ENCODE assay signal across 21 cellular contexts in the genomic region with DNA sequence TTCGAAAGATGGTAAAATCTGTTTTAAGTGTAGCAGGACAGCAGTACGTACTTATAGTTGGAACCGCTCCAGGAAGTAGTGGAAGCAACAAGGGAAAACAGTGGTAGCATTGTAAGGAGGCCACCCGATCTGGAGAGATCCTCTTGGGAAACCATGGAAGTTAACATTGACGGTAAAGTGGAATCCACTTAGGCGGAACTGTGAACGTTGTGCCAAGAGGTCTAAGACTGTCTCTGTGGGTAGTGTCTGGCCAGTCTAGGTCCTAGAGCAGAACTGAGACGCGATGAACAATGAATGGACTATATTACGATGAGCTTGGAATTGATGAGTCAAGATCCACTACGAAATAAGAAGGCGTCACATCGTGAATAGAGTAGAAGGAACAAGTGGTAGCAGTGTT.
DNase-seq lines count a peak whose midpoint lies in the region; ATAC-seq and FAIRE-seq lines count a peak whose summit lies in the region.
"Had no signal": no experiment of that assay in that cellular context is flagged by ENCODE, and none has a peak within 500 bp of the region (broad histone marks: within the 10 kb centered on the region; RNA-seq: fewer than 3 reads in every experiment).

No MANE protein-coding gene starts in this region.

- no peak for FAIRE-seq in urothelium cell line (lab: Jason Lieb, UNC)
- FAIRE-seq: GM12878, K562 had no signal

- ATAC-seq in HG03159 (IDR thresholded peaks at IDR 0.05; ENCODE audit: unreplicated experiment) = no peak
- ATAC-seq: GM12878, K562, Panc1, Right ventricle myocardium inferior had no signal

- DNase-seq in NCI-H187 (lab: John Stamatoyannopoulos, UW) (peak; percentile 2 to 46), SK-MEL-5 (ENCODE audit: low read depth, low spot score) (peak; percentile 100), islet precursor cell (peak; percentile 60), urothelium cell line (ENCODE audit: low spot score) (peak; percentile 4), ecto neural progenitor cell (ENCODE audit: low spot score) (no peak)
- no peak for DNase-seq in activated CD8-positive, alpha-beta memory T cell treated with anti-CD3 and anti-CD28 coated beads, Interleukin-2, amount 50 U/mL, for 48 hours
- DNase-seq: Calu3; CD4-positive, CD25-positive, alpha-beta regulatory T cell; DND-41; GDM1; GM23248; HCEC 1CT; MV-4-11; NCI-H2029; NCI-H82; SK-N-SH had no signal

- in situ Hi-C loops in SK-MEL-5 (cut with HindIII; ENCODE audit: low pct_unique_long_range_greater_than_20kb, low sequenced_read_pairs) = no loop called here

Comparison
In these comparisons a context has a peak if more than half of its experiments do, and no peak if none do; other contexts are left out.
1. DNase-seq: peak in NCI-H187 (2 of 2), SK-MEL-5 (single experiment), islet precursor cell (single experiment) and urothelium cell line (single experiment); none in activated CD8-positive, alpha-beta memory T cell treated with anti-CD3 and anti-CD28 coated beads, Interleukin-2, amount 50 U/mL, for 48 hours (single experiment) and ecto neural progenitor cell (single experiment).